Comparison of ENCODE assay signal across 9 cellular contexts in the genomic region with DNA sequence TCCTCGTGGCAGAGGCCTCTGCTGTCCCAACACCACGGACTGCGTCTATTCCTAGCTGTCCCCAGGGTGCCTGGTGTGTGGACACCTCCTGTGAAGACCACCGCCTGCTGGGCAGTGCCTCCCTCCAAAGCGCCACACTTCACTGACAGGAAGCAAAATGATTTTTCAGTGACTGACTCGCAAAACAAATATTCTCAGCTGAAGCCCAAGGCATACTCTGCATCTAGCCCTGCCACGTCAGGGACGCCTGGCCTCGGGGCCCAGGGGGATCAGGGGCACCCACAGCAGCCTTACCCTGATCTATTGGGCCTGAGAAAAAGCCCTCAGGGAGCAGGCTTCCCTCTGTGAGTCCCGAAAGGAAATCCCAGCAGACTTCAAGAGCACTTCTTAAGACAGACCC. TPM values are rescaled to one million over a fixed set of nuclear protein-coding genes. Genes with fewer than 3 reads are reported as not detected.
A peak's percentile ranks its signal among the peaks of the same experiment; 100 is the strongest.
DNase-seq lines count a peak whose midpoint lies in the region; ATAC-seq, FAIRE-seq and TF ChIP-seq lines count a peak whose summit lies in the region.
"Had no signal": no experiment of that assay in that cellular context is flagged by ENCODE, and none has a peak within 500 bp of the region (broad histone marks: within the 10 kb centered on the region; RNA-seq: fewer than 3 reads in every experiment).

No MANE protein-coding gene starts in this region.

- H3K9ac ChIP-seq in kidney (ENCODE audit: low read length in 2 of 2): no peak overlapping the region

- H3K27me3 Mint-ChIP-seq in activated naive CD4-positive, alpha-beta T cell treated with anti-CD3 and anti-CD28 coated beads, Interleukin-2, amount 10 ng/mL, durations not matched to agents 7 days and 5 days: no peaks in the 10 kb centered on the region
- no peaks in the 10 kb centered on the region for H3K27me3 Mint-ChIP-seq in activated T-helper 1 cell treated with anti-CD3 and anti-CD28 coated beads, Interleukin-12 subunit alpha, Interleukin-12 subunit beta, Interleukin-2, Interleukin-4 antibody, amounts not matched to agents 30 ng/mL and 10 ng/mL and 1 ng/mL, durations not matched to agents 14 hours and 24 hours and 36 hours (ENCODE audit: insufficient read depth)
- no peaks in the 10 kb centered on the region for H3K27me3 Mint-ChIP-seq in type B pancreatic cell

- peaks cover 9 to 27% of the 10 kb centered on the region in 2 donors for H3K4me1 ChIP-seq in kidney (ENCODE audit: control insufficient read depth in 1 of 2, insufficient read depth in 1 of 2, low read depth in 1 of 2, low read length in 2 of 2)

- H3K9me3 Mint-ChIP-seq in activated naive CD4-positive, alpha-beta T cell treated with anti-CD3 and anti-CD28 coated beads, Interleukin-2, amount 10 ng/mL, durations not matched to agents 7 days and 5 days: no peaks in the 10 kb centered on the region
- H3K9me3 Mint-ChIP-seq in activated T-helper 1 cell treated with anti-CD3 and anti-CD28 coated beads, Interleukin-12 subunit alpha, Interleukin-12 subunit beta, Interleukin-2, Interleukin-4 antibody, amounts not matched to agents 30 ng/mL and 10 ng/mL and 1 ng/mL, durations not matched to agents 14 hours and 24 hours and 36 hours: peaks cover 5% of the 10 kb centered on the region
- H3K9me3 Mint-ChIP-seq in type B pancreatic cell: peaks cover 7% of the 10 kb centered on the region

- peaks cover 41% of the 10 kb centered on the region for H3K36me3 Mint-ChIP-seq in activated naive CD4-positive, alpha-beta T cell treated with anti-CD3 and anti-CD28 coated beads, Interleukin-2, amount 10 ng/mL, durations not matched to agents 7 days and 5 days
- peaks cover 33% of the 10 kb centered on the region for H3K36me3 Mint-ChIP-seq in activated T-helper 1 cell treated with anti-CD3 and anti-CD28 coated beads, Interleukin-12 subunit alpha, Interleukin-12 subunit beta, Interleukin-2, Interleukin-4 antibody, amounts not matched to agents 30 ng/mL and 10 ng/mL and 1 ng/mL, durations not matched to agents 14 hours and 24 hours and 36 hours (ENCODE audit: low read depth)
- peaks cover 23% of the 10 kb centered on the region for H3K36me3 Mint-ChIP-seq in type B pancreatic cell

- CTCF ChIA-PET in activated naive CD4-positive, alpha-beta T cell treated with anti-CD3 and anti-CD28 coated beads, Interleukin-2, amount 10 ng/mL, durations not matched to agents 7 days and 5 days (lab: Charles Lee): no interaction called here
- CTCF ChIA-PET in GM10248 (lab: Yijun Ruan, JAX): interaction anchor here (0.8 to 1.2 kb wide), 2 partner anchors 10 to 105 kb away, joined by 3 to 4 read pairs; no protein-coding TSS in a partner anchor

- peaks cover 60% of the 10 kb centered on the region for H3K4me1 Mint-ChIP-seq in activated naive CD4-positive, alpha-beta T cell treated with anti-CD3 and anti-CD28 coated beads, Interleukin-2, amount 10 ng/mL, durations not matched to agents 7 days and 5 days
- peaks cover 47% of the 10 kb centered on the region for H3K4me1 Mint-ChIP-seq in activated T-helper 1 cell treated with anti-CD3 and anti-CD28 coated beads, Interleukin-12 subunit alpha, Interleukin-12 subunit beta, Interleukin-2, Interleukin-4 antibody, amounts not matched to agents 30 ng/mL and 10 ng/mL and 1 ng/mL, durations not matched to agents 14 hours and 24 hours and 36 hours (ENCODE audit: low read depth)
- H3K4me1 Mint-ChIP-seq in type B pancreatic cell (ENCODE audit: unreplicated experiment): peaks cover 28% of the 10 kb centered on the region

- peak overlapping the region; percentile 91 for H3K4me3 Mint-ChIP-seq in activated naive CD4-positive, alpha-beta T cell treated with anti-CD3 and anti-CD28 coated beads, Interleukin-2, amount 10 ng/mL, durations not matched to agents 7 days and 5 days
- H3K4me3 Mint-ChIP-seq in activated T-helper 1 cell treated with anti-CD3 and anti-CD28 coated beads, Interleukin-12 subunit alpha, Interleukin-12 subunit beta, Interleukin-2, Interleukin-4 antibody, amounts not matched to agents 30 ng/mL and 10 ng/mL and 1 ng/mL, durations not matched to agents 14 hours and 24 hours and 36 hours: peak overlapping the region; percentile 92
- H3K4me3 Mint-ChIP-seq in type B pancreatic cell: peak overlapping the region; percentile 91

- ATAC-seq in GM19035 (IDR thresholded peaks at IDR 0.05; ENCODE audit: unreplicated experiment): no peak

- H3K4me3 ChIP-seq in kidney (ENCODE audit: low read length in 2 of 2): peak overlapping the region; percentile 36 to 72

- no peak for DNase-seq in activated naive CD4-positive, alpha-beta T cell treated with anti-CD3 and anti-CD28 coated beads, Interleukin-2, amount 10 ng/mL, durations not matched to agents 7 days and 5 days
- DNase-seq in activated naive CD4-positive, alpha-beta T cell treated with Interleukin-2 at 50 U/mL for 16 hours: no peak
- DNase-seq in activated T-helper 1 cell treated with anti-CD3 and anti-CD28 coated beads, Interleukin-12 subunit alpha, Interleukin-12 subunit beta, Interleukin-2, Interleukin-4 antibody, amounts not matched to agents 30 ng/mL and 10 ng/mL and 1 ng/mL, durations not matched to agents 14 hours and 24 hours and 36 hours (ENCODE audit: low spot score): no peak
- DNase-seq in kidney (no peak), type B pancreatic cell (ENCODE audit: extremely low spot score, unreplicated experiment) (no peak), NOMO-1 (lab: John Stamatoyannopoulos, UW; ENCODE audit: unreplicated experiment in 2 of 2) (no peak), GM10248 (ENCODE audit: extremely low spot score) (no peak)

- intact Hi-C loops in activated T-helper 1 cell treated with anti-CD3 and anti-CD28 coated beads, Interleukin-12 subunit alpha, Interleukin-12 subunit beta, Interleukin-2, Interleukin-4 antibody, amounts not matched to agents 30 ng/mL and 10 ng/mL and 1 ng/mL, durations not matched to agents 14 hours and 24 hours and 36 hours (cut with micrococcal nuclease): loop anchor here (5.0 kb wide), 2 partner anchors 42 to 92 kb away; a partner anchor contains a TSS
- intact Hi-C loops in kidney (cut with DNase I): no loop called here

- peak overlapping the region; percentile 95 for H3K27ac Mint-ChIP-seq in activated naive CD4-positive, alpha-beta T cell treated with anti-CD3 and anti-CD28 coated beads, Interleukin-2, amount 10 ng/mL, durations not matched to agents 7 days and 5 days
- peak overlapping the region; percentile 92 for H3K27ac Mint-ChIP-seq in activated T-helper 1 cell treated with anti-CD3 and anti-CD28 coated beads, Interleukin-12 subunit alpha, Interleukin-12 subunit beta, Interleukin-2, Interleukin-4 antibody, amounts not matched to agents 30 ng/mL and 10 ng/mL and 1 ng/mL, durations not matched to agents 14 hours and 24 hours and 36 hours
- H3K27ac Mint-ChIP-seq in type B pancreatic cell: peak overlapping the region; percentile 92

- TF ChIP-seq CTCF in kidney (IDR thresholded peaks at IDR 0.05; ENCODE audit: borderline replicate concordance, extremely low read depth, insufficient read depth) (no peak), type B pancreatic cell (conservative IDR thresholded peaks at IDR 0.05) (no peak), GM10248 (IDR thresholded peaks at IDR 0.05; ENCODE audit: control extremely low read depth, extremely low read depth, low read depth, missing control alignments) (no peak)

- H3K36me3 ChIP-seq in kidney (ENCODE audit: control insufficient read depth in 1 of 2, insufficient read depth in 2 of 2, low read length in 2 of 2): peaks cover 14 to 26% of the 10 kb centered on the region in 2 donors

- H3K9me3 ChIP-seq in kidney (ENCODE audit: control insufficient read depth in 1 of 2, low read length in 2 of 2): peaks cover 0 to 5% of the 10 kb centered on the region in 2 donors

- no peak for FAIRE-seq in kidney (lab: Jason Lieb, UNC)
- FAIRE-seq: G401.6 had no signal

- POLR2A ChIA-PET in GM10248 (lab: Yijun Ruan, JAX): interaction anchor here (1.2 kb wide), 1 partner anchor 8 kb away, joined by 5 read pairs; no protein-coding TSS in a partner anchor

- H3K27ac ChIP-seq in kidney (ENCODE audit: low read depth in 2 of 2, low read length in 2 of 2): no peak overlapping the region

RNA-seq across cellular contexts. Expression of a gene that starts 2.2 kb away (rescaled TPM):
- 45.5 and 46.8 TPM in 2 replicates for total RNA-seq in activated T-helper 1 cell treated with anti-CD3 and anti-CD28 coated beads, Interleukin-12 subunit alpha, Interleukin-12 subunit beta, Interleukin-2, Interleukin-4 antibody, amounts not matched to agents 30 ng/mL and 10 ng/mL and 1 ng/mL, durations not matched to agents 14 hours and 24 hours and 36 hours
- total RNA-seq in kidney (40.5 TPM), type B pancreatic cell (ENCODE audit: low replicate concordance) (51.1 and 53.0 TPM in 2 replicates)
- polyA plus RNA-seq in kidney (ENCODE audit: insufficient read depth, low read depth, low replicate concordance): 8.1 TPM

RNA-seq across cellular contexts. Expression of a gene that starts 28.2 kb away (rescaled TPM):
- total RNA-seq in activated T-helper 1 cell treated with anti-CD3 and anti-CD28 coated beads, Interleukin-12 subunit alpha, Interleukin-12 subunit beta, Interleukin-2, Interleukin-4 antibody, amounts not matched to agents 30 ng/mL and 10 ng/mL and 1 ng/mL, durations not matched to agents 14 hours and 24 hours and 36 hours: 19.4 and 20.9 TPM in 2 replicates
- total RNA-seq in kidney (12.9 TPM), type B pancreatic cell (ENCODE audit: low replicate concordance) (25.5 and 29.1 TPM in 2 replicates)
- polyA plus RNA-seq in kidney (ENCODE audit: insufficient read depth, low read depth, low replicate concordance): 2.1 TPM
